ENCODE assay signal across 7 cellular contexts in the genomic region with DNA sequence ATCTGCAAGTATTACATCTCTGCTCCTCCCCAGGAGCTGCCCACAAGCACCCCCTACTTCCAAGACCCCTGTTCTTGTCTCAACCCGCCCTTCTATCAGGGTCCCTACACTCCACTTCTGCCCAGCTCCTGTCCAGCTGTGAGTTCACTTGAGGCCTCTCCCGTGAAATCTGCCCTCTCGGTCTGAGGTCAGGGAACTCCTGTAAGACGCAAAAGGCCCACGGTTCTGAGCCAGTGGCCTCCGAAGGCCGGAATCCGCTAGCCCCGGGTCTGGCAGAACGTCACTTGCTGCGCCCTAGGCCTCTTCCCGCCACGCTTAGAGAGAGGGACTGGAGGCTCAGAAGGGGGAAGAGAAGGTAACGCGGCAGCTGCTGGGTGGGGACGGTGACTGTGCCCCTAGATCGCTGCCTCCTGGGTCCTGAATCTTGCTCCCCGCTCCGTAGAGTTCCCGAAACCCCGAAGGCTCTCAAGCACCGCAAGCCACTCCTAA. TPM values are rescaled to one million over a fixed set of nuclear protein-coding genes. Genes with fewer than 3 reads are reported as not detected.
DNase-seq lines count a peak whose midpoint lies in the region; ATAC-seq lines count a peak whose summit lies in the region.

No MANE protein-coding gene starts in this region.

- H3K4me3 ChIP-seq in Jurkat, Clone E6-1 (ENCODE audit: low read length): peak overlapping the region; percentile 29; the same call in 1 of the 2 replicates
- H3K4me3 ChIP-seq in effector memory CD4-positive, alpha-beta T cell (ENCODE audit: insufficient read depth, low read depth, low read length, poor library complexity, severe bottlenecking): peak overlapping the region; percentile 37
- H3K4me3 ChIP-seq in mucosa of stomach (ENCODE audit: low read length): peak overlapping the region; percentile 60

- peak; percentile 4 for ATAC-seq in GM19035 (IDR thresholded peaks at IDR 0.05; ENCODE audit: unreplicated experiment)

- no peak for DNase-seq in Jurkat, Clone E6-1 (ENCODE audit: low read depth, low spot score)
- DNase-seq in effector memory CD4-positive, alpha-beta T cell: no peak
- DNase-seq in pons (ENCODE audit: low spot score) (no peak), COR-L47 (lab: John Stamatoyannopoulos, UW) (no peak), NCI-H446 treated with DMSO at 0.1 percent for 48 hours (lab: John Stamatoyannopoulos, UW) (no peak)

- H3K36me3 ChIP-seq in effector memory CD4-positive, alpha-beta T cell (ENCODE audit: control insufficient read depth, insufficient read depth, low read length): no peaks in the 10 kb centered on the region
- no peaks in the 10 kb centered on the region for H3K36me3 ChIP-seq in mucosa of stomach (ENCODE audit: control insufficient read depth, insufficient read depth, low read length)

- H3K27me3 ChIP-seq in effector memory CD4-positive, alpha-beta T cell (replicated peaks; ENCODE audit: control insufficient read depth, insufficient read depth, low read length, poor library complexity, severe bottlenecking): no peaks in the 10 kb centered on the region
- peaks cover 8% of the 10 kb centered on the region for H3K27me3 ChIP-seq in mucosa of stomach (ENCODE audit: control insufficient read depth, insufficient read depth, low read length)

- peak overlapping the region; percentile 65 for H3K9ac ChIP-seq in mucosa of stomach (ENCODE audit: low read length)

- H3K4me1 ChIP-seq in effector memory CD4-positive, alpha-beta T cell (ENCODE audit: control insufficient read depth, insufficient read depth, low read length, poor library complexity, severe bottlenecking): peaks cover 11% of the 10 kb centered on the region
- H3K4me1 ChIP-seq in mucosa of stomach (ENCODE audit: control insufficient read depth, insufficient read depth, low read length): peaks cover 19% of the 10 kb centered on the region

- no peak overlapping the region for H3K27ac ChIP-seq in effector memory CD4-positive, alpha-beta T cell (ENCODE audit: insufficient read depth, low read length, poor library complexity, severe bottlenecking)

- no peaks in the 10 kb centered on the region for H3K9me3 ChIP-seq in effector memory CD4-positive, alpha-beta T cell (ENCODE audit: control insufficient read depth, low read length)
- no peaks in the 10 kb centered on the region for H3K9me3 ChIP-seq in mucosa of stomach (ENCODE audit: control insufficient read depth, low read length)

RNA-seq across cellular contexts. Expression of gene FARP1, which starts 0.9 kb away (rescaled TPM):
- 3.6 TPM for polyA plus RNA-seq in Jurkat, Clone E6-1 (2012; ENCODE audit: insufficient read depth, insufficient read length)

RNA-seq across cellular contexts. Expression of gene RNF113B, which starts 35.1 kb away (rescaled TPM):
- not detected for polyA plus RNA-seq in Jurkat, Clone E6-1 (2012; ENCODE audit: insufficient read depth, insufficient read length)
